Comparison of ENCODE assay signal across 11 cellular contexts in the genomic region with DNA sequence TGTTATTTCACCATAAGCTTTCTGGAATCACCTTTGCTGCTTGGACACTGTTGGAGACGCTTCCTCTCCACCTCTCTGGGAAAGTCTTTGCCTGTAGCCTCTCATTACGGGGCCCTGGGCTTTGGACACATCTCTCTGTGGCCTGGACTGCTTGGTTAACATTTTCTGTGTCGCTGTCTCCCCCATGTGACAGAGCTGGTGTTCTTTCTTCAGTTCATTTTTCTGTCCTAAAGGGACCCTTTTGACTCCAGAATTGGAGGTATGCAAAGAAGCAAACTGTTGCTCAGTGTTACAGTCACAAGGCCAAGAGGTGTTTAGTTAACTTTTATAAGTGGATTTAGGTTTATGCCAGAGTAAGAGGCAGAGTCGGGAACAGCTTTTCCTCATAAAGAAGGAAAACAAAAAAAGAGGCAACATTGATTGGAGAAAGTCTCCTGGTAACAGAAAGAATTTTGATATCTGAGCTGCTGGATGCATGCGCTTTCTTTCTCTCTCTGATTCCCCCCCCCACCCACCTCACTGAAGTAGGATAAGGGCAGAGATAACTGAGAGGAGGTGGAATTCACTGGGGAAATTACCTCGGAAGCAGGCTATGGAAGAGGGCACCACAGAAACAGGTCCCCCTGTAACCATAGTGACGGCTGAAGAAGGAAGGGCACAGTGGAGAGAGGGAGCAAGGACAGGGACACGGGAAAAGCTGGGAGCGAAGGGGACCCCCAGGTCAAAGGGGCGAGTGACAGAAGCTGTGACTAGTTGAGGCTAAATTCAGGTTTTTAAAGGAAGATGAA. TPM values are rescaled to one million over a fixed set of nuclear protein-coding genes. Genes with fewer than 3 reads are reported as not detected.
DNase-seq lines count a peak whose midpoint lies in the region; ATAC-seq, FAIRE-seq and TF ChIP-seq lines count a peak whose summit lies in the region.
"Had no signal": no experiment of that assay in that cellular context is flagged by ENCODE, and none has a peak within 500 bp of the region (broad histone marks: within the 10 kb centered on the region; RNA-seq: fewer than 3 reads in every experiment).

No MANE protein-coding gene starts in this region.

- TF ChIP-seq CTCF in HepG2 (CRISPR knock-in tag; IDR thresholded peaks at IDR 0.05) = peak; percentile 43
- TF ChIP-seq CTCF in right lobe of liver (IDR thresholded peaks at IDR 0.05) = no peak

- no peak for TF ChIP-seq POLR2A in HepG2 (IDR thresholded peaks at IDR 0.05; ENCODE audit: insufficient read depth in 1 of 2, low read depth in 2 of 2, low read length in 2 of 2)
- TF ChIP-seq POLR2A in right lobe of liver (IDR thresholded peaks at IDR 0.05) = no peak

- DNase-seq in HepG2 (ENCODE audit: low spot score) = no peak
- DNase-seq in right lobe of liver = no peak
- peak; percentile 34 for DNase-seq in SW480 (ENCODE audit: low spot score)
- DNase-seq in small intestine = no peak
- DNase-seq in T-helper 9 cell = no peak
- DNase-seq in effector memory CD8-positive, alpha-beta T cell = no peak
- no peak for DNase-seq in ACHN

- no peaks in the 10 kb centered on the region for H3K9me3 Mint-ChIP-seq in effector memory CD8-positive, alpha-beta T cell
- H3K9me3 Mint-ChIP-seq: CD4-positive, CD25-positive, alpha-beta regulatory T cell had no signal

- intact Hi-C loops in HepG2 (cut with micrococcal nuclease; ENCODE audit: unreplicated experiment) (loop anchor here (1.0 to 10.0 kb wide), 3 partner anchors 69 to 261 kb away; a partner anchor contains a TSS), right lobe of liver (cut with DNase I) (loop anchor here in 1 of 2 donors (10.0 kb wide), 1 partner anchor 71 kb away; no protein-coding TSS in a partner anchor)

- no peaks in the 10 kb centered on the region for H3K36me3 Mint-ChIP-seq in effector memory CD8-positive, alpha-beta T cell (ENCODE audit: insufficient read depth)
- H3K36me3 Mint-ChIP-seq: CD4-positive, CD25-positive, alpha-beta regulatory T cell had no signal

- POLR2A ChIA-PET in HepG2 (lab: Yijun Ruan, JAX) = no interaction called here

- H4K20me1 ChIP-seq in HepG2 (ENCODE audit: insufficient read depth, low read length) = no peaks in the 10 kb centered on the region

- ATAC-seq in HepG2 (peak; percentile 62), right lobe of liver (no peak)
- no peak for ATAC-seq in effector memory CD8-positive, alpha-beta T cell (replicated peaks)

- peaks cover 3% of the 10 kb centered on the region in 2 donors for H3K4me1 Mint-ChIP-seq in effector memory CD8-positive, alpha-beta T cell (ENCODE audit: low read depth in 2 of 2)

- H3K79me2 ChIP-seq in HepG2 (ENCODE audit: insufficient read depth, low read length) = no peaks in the 10 kb centered on the region

- WGBS in HepG2 (ENCODE audit: low lambda C conversion rate) = 4% methylated on average over 10 of the region's 10 CpGs
- 30% methylated on average over 10 of the region's 10 CpGs for WGBS in right lobe of liver (ENCODE audit: insufficient coverage, low coverage, low lambda C conversion rate, missing lambda C conversion rate)
- WGBS in small intestine, 3 donors = 43 to 49% (median 47%) methylated on average over 10 of the region's 10 CpGs

- H3K27me3 Mint-ChIP-seq in effector memory CD8-positive, alpha-beta T cell = peaks cover 64 to 73% of the 10 kb centered on the region in 2 donors

- H3K9me3 ChIP-seq in HepG2 (ENCODE audit: low read length) (no peaks in the 10 kb centered on the region), right lobe of liver (no peaks in the 10 kb centered on the region), small intestine (ENCODE audit: control insufficient read depth, low read depth) (no peaks in the 10 kb centered on the region)

- H3K9ac ChIP-seq in HepG2 (ENCODE audit: insufficient read depth, low read depth, low read length) = no peak overlapping the region

- in situ Hi-C loops in HepG2 (cut with HindIII; ENCODE audit: extremely low pct_ligation_motif_present, low pct_unique_long_range_greater_than_20kb) (loop anchor here (10.0 kb wide), 1 partner anchor 111 kb away; a partner anchor contains a TSS), ACHN (cut with HindIII; ENCODE audit: low pct_ligation_motif_present, low pct_unique_long_range_greater_than_20kb, low sequenced_read_pairs) (no loop called here)

- H3K36me3 ChIP-seq in HepG2 (replicated peaks in 1 of 2; ENCODE audit: control insufficient read depth in 1 of 2, insufficient read depth in 2 of 2, low read length in 2 of 2) (no peaks in the 10 kb centered on the region), right lobe of liver (no peaks in the 10 kb centered on the region), small intestine (ENCODE audit: control insufficient read depth in 2 of 2, insufficient read depth in 2 of 2, low read length in 2 of 2) (no peaks in the 10 kb centered on the region)

- no peak overlapping the region for H3K27ac ChIP-seq in HepG2 (ENCODE audit: extremely low read length, insufficient read depth, low read length)
- H3K27ac ChIP-seq in right lobe of liver = no peak overlapping the region
- H3K27ac ChIP-seq in small intestine (ENCODE audit: low read depth in 1 of 2, low read length in 1 of 2) = no peak overlapping the region
- H3K27ac ChIP-seq: epithelial cell of prostate had no signal

- H3K4me3 ChIP-seq in HepG2 (replicated peaks in 1 of 3; ENCODE audit: insufficient read depth in 1 of 3, low read depth in 2 of 3, low read length in 3 of 3) (no peak overlapping the region), right lobe of liver (no peak overlapping the region), small intestine (ENCODE audit: low read depth in 1 of 2, low read length in 2 of 2) (no peak overlapping the region)

- FAIRE-seq in HepG2 (lab: Jason Lieb, UNC) (no peak), islet of Langerhans (lab: Jason Lieb, UNC) (peak; percentile 79), small intestine (lab: Jason Lieb, UNC) (no peak)

- H3K4me3 Mint-ChIP-seq in effector memory CD8-positive, alpha-beta T cell = no peak overlapping the region
- H3K4me3 Mint-ChIP-seq: naive B cell had no signal

- H3K4me1 ChIP-seq in HepG2 (ENCODE audit: insufficient read depth, low read length) = peaks cover 7% of the 10 kb centered on the region
- no peaks in the 10 kb centered on the region for H3K4me1 ChIP-seq in right lobe of liver
- H3K4me1 ChIP-seq in small intestine (ENCODE audit: control insufficient read depth in 2 of 2, insufficient read depth in 1 of 2, low read depth in 1 of 2, low read length in 1 of 2) = peaks cover 0 to 5% of the 10 kb centered on the region in 2 donors

- CTCF ChIA-PET in HepG2 (lab: Yijun Ruan, JAX; ENCODE audit: low intra/inter-chr PET ratio, low total read pairs) = interaction anchor here (1.5 kb wide), 2 partner anchors 261 to 274 kb away, joined by 4 to 5 read pairs; no protein-coding TSS in a partner anchor

- H3K27me3 ChIP-seq in HepG2 (ENCODE audit: control insufficient read depth in 1 of 2, insufficient read depth in 2 of 2, low read length in 2 of 2) (no peaks in the 10 kb centered on the region; a peak in 1 of 5 replicates), right lobe of liver (no peaks in the 10 kb centered on the region), small intestine (ENCODE audit: control insufficient read depth in 2 of 2, insufficient read depth in 2 of 2, low read length in 2 of 2) (peaks cover 0 to 2% of the 10 kb centered on the region in 2 donors)

- H3K27ac Mint-ChIP-seq in effector memory CD8-positive, alpha-beta T cell = no peak overlapping the region
- H3K27ac Mint-ChIP-seq: CD4-positive, CD25-positive, alpha-beta regulatory T cell had no signal

- TF ChIP-seq EP300 in HepG2 (IDR thresholded peaks at IDR 0.05; ENCODE audit: low read depth in 2 of 2, low read length in 2 of 2) = no peak
- no peak for TF ChIP-seq EP300 in HepG2 (CRISPR knock-in tag; IDR thresholded peaks at IDR 0.05; ENCODE audit: borderline replicate concordance)

- no peak for TF ChIP-seq RAD21 in HepG2 (CRISPR knock-in tag; IDR thresholded peaks at IDR 0.05)

- no TSS peak for BruUV-seq in HepG2 (replicated peaks; lab: Mats Ljungman, UMichigan)

- H3K4me2 ChIP-seq in HepG2 (ENCODE audit: low read depth, low read length) = no peak overlapping the region

- no peak overlapping the region for H2AFZ ChIP-seq in HepG2 (ENCODE audit: low read length)

TF ChIP-seq in HepG2, 621 proteins besides CTCF, POLR2A, EP300 and RAD21 (continues in another document):
- TF ChIP-seq KMT2A (CRISPR knock-in tag; IDR thresholded peaks at IDR 0.05) (no peak), STAG1 (CRISPR knock-in tag; IDR thresholded peaks at IDR 0.05) (peak; percentile 44)

RNA-seq across cellular contexts. Expression of a gene that starts 57.8 kb away (rescaled TPM):
- total RNA-seq in HepG2 (2016; rRNA removed; fragmentation: Illumina TruSeq; extraction: Trizol) (not detected in 2 replicates), right lobe of liver (1 to 10 TPM in 1 of 6 experiments, under 1 TPM in 4, not detected in 1; 0.22 to 2.3 (median 0.86) TPM)
- not detected in 2 replicates for total RNA-seq in HepG2 (2016; cell fraction: cytosol; rRNA removed; fragmentation: Illumina TruSeq; extraction: Trizol; ENCODE audit: low read depth)
- total RNA-seq in HepG2 (2016; cell fraction: insoluble cytoplasmic fraction; rRNA removed; fragmentation: Illumina TruSeq; extraction: Trizol) = not detected in 2 replicates
- not detected in 2 replicates for total RNA-seq in HepG2 (2016; cell fraction: membrane; rRNA removed; fragmentation: Illumina TruSeq; extraction: Trizol)
- not detected in 2 replicates for total RNA-seq in HepG2 (2016; cell fraction: nucleus; rRNA removed; fragmentation: Illumina TruSeq; extraction: Trizol)
- polyA plus RNA-seq in HepG2 (2011; rRNA removed) (not detected in 2 replicates), small intestine (1 to 10 TPM in 1 of 3 donors, not detected in 2; 2.3 TPM)
- not detected in 2 replicates for polyA plus RNA-seq in HepG2 (2011; cell fraction: cytosol; rRNA removed)
- polyA plus RNA-seq in HepG2 (2011; cell fraction: nucleus; rRNA removed) = not detected in 2 replicates
- polyA plus RNA-seq in HepG2 (2012) = 0.17 TPM in 1 of 2 replicates, not detected in the other
- not detected in 2 replicates for polyA plus RNA-seq in HepG2 (2016; cell fraction: cytosol; fragmentation: Illumina TruSeq; extraction: Trizol; ENCODE audit: low read depth)
- not detected in 2 replicates for polyA plus RNA-seq in HepG2 (2016; cell fraction: insoluble cytoplasmic fraction; fragmentation: Illumina TruSeq; extraction: Trizol; ENCODE audit: low read depth)
- not detected in 2 replicates for polyA plus RNA-seq in HepG2 (2016; cell fraction: membrane; fragmentation: Illumina TruSeq; extraction: Trizol; ENCODE audit: low read depth)
- not detected in 2 replicates for polyA plus RNA-seq in HepG2 (2016; cell fraction: nucleus; fragmentation: Illumina TruSeq; extraction: Trizol; ENCODE audit: insufficient read depth, low read depth)
- not detected in 2 replicates for polyA minus RNA-seq in HepG2 (2011; rRNA and poly(A)+ RNA removed; ENCODE audit: low replicate concordance)
- polyA minus RNA-seq in HepG2 (2011; cell fraction: cytosol; rRNA and poly(A)+ RNA removed) = not detected in 2 replicates
- polyA minus RNA-seq in HepG2 (2011; cell fraction: nucleus; rRNA and poly(A)+ RNA removed) = not detected in 2 replicates
- total RNA-seq: CD4-positive, CD25-positive, alpha-beta regulatory T cell had no signal
- polyA plus RNA-seq: CD4-positive, CD25-positive, alpha-beta regulatory T cell had no signal
